In the genomic region with DNA sequence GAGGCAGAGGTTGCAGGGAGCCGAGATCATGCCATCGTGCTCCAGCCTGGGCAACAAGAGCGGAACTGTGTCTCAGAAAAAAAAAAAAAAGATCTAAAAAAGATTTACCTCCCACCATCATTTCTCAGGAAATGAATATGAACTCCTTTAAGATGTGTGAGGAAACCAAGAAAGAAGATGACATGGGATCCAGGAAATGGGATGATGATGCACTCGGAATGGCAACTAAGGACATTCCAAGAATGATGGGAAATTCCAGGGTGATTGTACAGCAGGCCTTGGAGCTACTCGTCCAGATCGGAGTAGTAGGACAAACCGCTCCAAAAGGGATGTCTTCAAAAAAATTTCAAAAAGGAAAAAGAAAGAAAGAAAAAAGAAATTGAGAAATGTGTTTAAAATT, we compare ENCODE assay signal across 1 cellular context.
TF ChIP-seq lines count a peak whose summit lies in the region.

No MANE protein-coding gene starts in this region.

TF ChIP-seq in GM23338, 12 proteins besides CTCF, POLR2A, EP300 and RAD21 (continued from another document):
- TF ChIP-seq STAT1 (IDR thresholded peaks at IDR 0.05; ENCODE audit: unreplicated experiment) (no peak), ZNF114 (CRISPR knock-in tag; IDR thresholded peaks at IDR 0.05) (no peak), JUNB (IDR thresholded peaks at IDR 0.05; ENCODE audit: unreplicated experiment) (no peak), EZH2 (IDR thresholded peaks at IDR 0.05; ENCODE audit: low read depth, unreplicated experiment) (no peak), ZNF331 (CRISPR knock-in tag; IDR thresholded peaks at IDR 0.05; ENCODE audit: low read depth) (no peak)
- TF ChIP-seq, protein P1, sequence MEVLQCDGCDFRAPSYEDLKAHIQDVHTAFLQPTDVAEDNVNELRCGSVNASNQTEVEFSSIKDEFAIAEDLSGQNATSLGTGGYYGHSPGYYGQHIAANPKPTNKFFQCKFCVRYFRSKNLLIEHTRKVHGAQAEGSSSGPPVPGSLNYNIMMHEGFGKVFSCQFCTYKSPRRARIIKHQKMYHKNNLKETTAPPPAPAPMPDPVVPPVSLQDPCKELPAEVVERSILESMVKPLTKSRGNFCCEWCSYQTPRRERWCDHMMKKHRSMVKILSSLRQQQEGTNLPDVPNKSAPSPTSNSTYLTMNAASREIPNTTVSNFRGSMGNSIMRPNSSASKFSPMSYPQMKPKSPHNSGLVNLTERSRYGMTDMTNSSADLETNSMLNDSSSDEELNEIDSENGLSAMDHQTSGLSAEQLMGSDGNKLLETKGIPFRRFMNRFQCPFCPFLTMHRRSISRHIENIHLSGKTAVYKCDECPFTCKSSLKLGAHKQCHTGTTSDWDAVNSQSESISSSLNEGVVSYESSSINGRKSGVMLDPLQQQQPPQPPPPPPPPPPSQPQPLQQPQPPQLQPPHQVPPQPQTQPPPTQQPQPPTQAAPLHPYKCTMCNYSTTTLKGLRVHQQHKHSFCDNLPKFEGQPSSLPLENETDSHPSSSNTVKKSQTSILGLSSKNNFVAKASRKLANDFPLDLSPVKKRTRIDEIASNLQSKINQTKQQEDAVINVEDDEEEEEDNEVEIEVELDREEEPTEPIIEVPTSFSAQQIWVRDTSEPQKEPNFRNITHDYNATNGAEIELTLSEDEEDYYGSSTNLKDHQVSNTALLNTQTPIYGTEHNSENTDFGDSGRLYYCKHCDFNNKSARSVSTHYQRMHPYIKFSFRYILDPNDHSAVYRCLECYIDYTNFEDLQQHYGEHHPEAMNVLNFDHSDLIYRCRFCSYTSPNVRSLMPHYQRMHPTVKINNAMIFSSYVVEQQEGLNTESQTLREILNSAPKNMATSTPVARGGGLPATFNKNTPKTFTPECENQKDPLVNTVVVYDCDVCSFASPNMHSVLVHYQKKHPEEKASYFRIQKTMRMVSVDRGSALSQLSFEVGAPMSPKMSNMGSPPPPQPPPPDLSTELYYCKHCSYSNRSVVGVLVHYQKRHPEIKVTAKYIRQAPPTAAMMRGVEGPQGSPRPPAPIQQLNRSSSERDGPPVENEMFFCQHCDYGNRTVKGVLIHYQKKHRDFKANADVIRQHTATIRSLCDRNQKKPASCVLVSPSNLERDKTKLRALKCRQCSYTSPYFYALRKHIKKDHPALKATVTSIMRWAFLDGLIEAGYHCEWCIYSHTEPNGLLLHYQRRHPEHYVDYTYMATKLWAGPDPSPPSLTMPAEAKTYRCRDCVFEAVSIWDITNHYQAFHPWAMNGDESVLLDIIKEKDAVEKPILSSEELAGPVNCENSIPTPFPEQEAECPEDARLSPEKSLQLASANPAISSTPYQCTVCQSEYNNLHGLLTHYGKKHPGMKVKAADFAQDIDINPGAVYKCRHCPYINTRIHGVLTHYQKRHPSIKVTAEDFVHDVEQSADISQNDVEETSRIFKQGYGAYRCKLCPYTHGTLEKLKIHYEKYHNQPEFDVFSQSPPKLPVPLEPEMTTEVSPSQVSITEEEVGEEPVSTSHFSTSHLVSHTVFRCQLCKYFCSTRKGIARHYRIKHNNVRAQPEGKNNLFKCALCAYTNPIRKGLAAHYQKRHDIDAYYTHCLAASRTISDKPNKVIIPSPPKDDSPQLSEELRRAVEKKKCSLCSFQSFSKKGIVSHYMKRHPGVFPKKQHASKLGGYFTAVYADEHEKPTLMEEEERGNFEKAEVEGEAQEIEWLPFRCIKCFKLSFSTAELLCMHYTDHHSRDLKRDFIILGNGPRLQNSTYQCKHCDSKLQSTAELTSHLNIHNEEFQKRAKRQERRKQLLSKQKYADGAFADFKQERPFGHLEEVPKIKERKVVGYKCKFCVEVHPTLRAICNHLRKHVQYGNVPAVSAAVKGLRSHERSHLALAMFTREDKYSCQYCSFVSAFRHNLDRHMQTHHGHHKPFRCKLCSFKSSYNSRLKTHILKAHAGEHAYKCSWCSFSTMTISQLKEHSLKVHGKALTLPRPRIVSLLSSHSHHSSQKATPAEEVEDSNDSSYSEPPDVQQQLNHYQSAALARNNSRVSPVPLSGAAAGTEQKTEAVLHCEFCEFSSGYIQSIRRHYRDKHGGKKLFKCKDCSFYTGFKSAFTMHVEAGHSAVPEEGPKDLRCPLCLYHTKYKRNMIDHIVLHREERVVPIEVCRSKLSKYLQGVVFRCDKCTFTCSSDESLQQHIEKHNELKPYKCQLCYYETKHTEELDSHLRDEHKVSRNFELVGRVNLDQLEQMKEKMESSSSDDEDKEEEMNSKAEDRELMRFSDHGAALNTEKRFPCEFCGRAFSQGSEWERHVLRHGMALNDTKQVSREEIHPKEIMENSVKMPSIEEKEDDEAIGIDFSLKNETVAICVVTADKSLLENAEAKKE (CRISPR knock-in tag; IDR thresholded peaks at IDR 0.05) = no peak
